ENCODE assay signal across 15 cellular contexts in the genomic region with DNA sequence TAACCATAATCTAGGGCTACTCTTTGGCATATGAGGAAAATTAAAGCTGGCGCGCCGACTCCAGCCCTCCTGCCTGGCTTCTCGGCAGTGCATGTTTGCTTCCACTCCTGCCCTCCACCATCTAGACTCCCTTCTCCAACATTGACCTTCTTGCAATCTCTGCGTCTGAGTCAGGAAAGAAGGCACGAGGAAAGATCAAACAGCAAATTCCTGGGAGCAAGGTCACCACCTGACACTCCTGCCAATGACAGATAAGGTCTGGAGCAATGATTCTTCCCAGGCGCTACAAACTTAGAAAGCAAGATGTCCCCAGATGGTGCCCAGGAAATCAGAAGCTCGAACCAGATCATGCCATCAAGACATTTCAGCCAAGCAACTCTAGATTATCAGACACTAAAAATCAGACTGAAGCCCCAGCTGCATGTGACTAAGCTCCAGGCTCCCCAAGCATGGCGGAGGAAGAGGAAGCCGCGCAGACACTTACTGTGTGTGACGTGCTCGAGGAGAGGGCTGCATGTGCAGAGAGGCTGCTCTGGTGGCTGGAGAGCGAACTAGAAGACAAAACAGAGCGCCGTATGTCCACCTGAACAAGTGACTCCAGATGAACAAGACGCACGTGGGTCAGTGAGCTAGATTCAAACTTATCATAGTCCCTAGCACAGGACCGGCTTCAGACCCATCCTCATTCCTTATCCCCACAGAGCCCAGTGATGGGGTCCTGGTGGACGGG.
"Had no signal": no experiment of that assay in that cellular context is flagged by ENCODE, and none has a peak within 500 bp of the region (broad histone marks: within the 10 kb centered on the region; RNA-seq: fewer than 3 reads in every experiment).

No MANE protein-coding gene starts in this region.

- H3K27ac ChIP-seq: colonic mucosa, heart left ventricle, left lung, ovary, transverse colon had no signal

- DNase-seq: activated CD4-positive, CD25-positive, alpha-beta regulatory T cell; activated naive CD4-positive, alpha-beta T cell treated with anti-CD3 and anti-CD28 coated beads, Interleukin-2, amount 10 ng/mL, durations not matched to agents 7 days and 5 days; activated T-cell treated with anti-CD3 and anti-CD28 coated beads, Interleukin-2, amount 50 U/mL, for 72 hours; anterior cingulate cortex; colonic mucosa; foreskin melanocyte; heart left ventricle; left lung; ovary; retina; stimulated activated CD4-positive, alpha-beta T cell treated with anti-CD3 and anti-CD28 coated beads, Interleukin-4, amount 100 ng/mL, for 4 hours; T-helper 17 cell; transverse colon had no signal

- H3K36me3 ChIP-seq: ovary had no signal

- H3K27me3 Mint-ChIP-seq: activated naive CD4-positive, alpha-beta T cell treated with anti-CD3 and anti-CD28 coated beads, Interleukin-2, amount 10 ng/mL, durations not matched to agents 7 days and 5 days; memory B cell; natural killer cell treated with Interleukin-12 subunit alpha and Interleukin-12 subunit beta and Interleukin-15 and Interleukin-18, amount 100 ng/mL, for 72 hours; T-helper 17 cell had no signal

- H3K9me3 Mint-ChIP-seq: activated naive CD4-positive, alpha-beta T cell treated with anti-CD3 and anti-CD28 coated beads, Interleukin-2, amount 10 ng/mL, durations not matched to agents 7 days and 5 days; activated T-cell treated with anti-CD3 and anti-CD28 coated beads, Interleukin-2, amount 50 U/mL, for 72 hours; memory B cell; natural killer cell treated with Interleukin-12 subunit alpha and Interleukin-12 subunit beta and Interleukin-15 and Interleukin-18, amount 100 ng/mL, for 72 hours had no signal

- H3K4me3 ChIP-seq: colonic mucosa, heart left ventricle, left lung, ovary, transverse colon had no signal

- H3K27me3 ChIP-seq: colonic mucosa, heart left ventricle, left lung, ovary, transverse colon had no signal

- H3K4me3 Mint-ChIP-seq: activated naive CD4-positive, alpha-beta T cell treated with anti-CD3 and anti-CD28 coated beads, Interleukin-2, amount 10 ng/mL, durations not matched to agents 7 days and 5 days; activated T-cell treated with anti-CD3 and anti-CD28 coated beads, Interleukin-2, amount 50 U/mL, for 72 hours; memory B cell; natural killer cell treated with Interleukin-12 subunit alpha and Interleukin-12 subunit beta and Interleukin-15 and Interleukin-18, amount 100 ng/mL, for 72 hours; T-helper 17 cell had no signal

- H3K4me1 ChIP-seq: colonic mucosa, left lung, transverse colon had no signal

- ATAC-seq: left lung; natural killer cell treated with Interleukin-12 subunit alpha and Interleukin-12 subunit beta and Interleukin-15 and Interleukin-18, amount 100 ng/mL, for 72 hours; T-helper 17 cell had no signal

- H3K27ac Mint-ChIP-seq: natural killer cell treated with Interleukin-12 subunit alpha and Interleukin-12 subunit beta and Interleukin-15 and Interleukin-18, amount 100 ng/mL, for 72 hours had no signal

- H3K4me1 Mint-ChIP-seq: activated naive CD4-positive, alpha-beta T cell treated with anti-CD3 and anti-CD28 coated beads, Interleukin-2, amount 10 ng/mL, durations not matched to agents 7 days and 5 days; memory B cell had no signal

- H3K9me3 ChIP-seq: colonic mucosa, heart left ventricle, left lung, ovary, transverse colon had no signal
